ENCODE assay signal across 22 cellular contexts in the genomic region with DNA sequence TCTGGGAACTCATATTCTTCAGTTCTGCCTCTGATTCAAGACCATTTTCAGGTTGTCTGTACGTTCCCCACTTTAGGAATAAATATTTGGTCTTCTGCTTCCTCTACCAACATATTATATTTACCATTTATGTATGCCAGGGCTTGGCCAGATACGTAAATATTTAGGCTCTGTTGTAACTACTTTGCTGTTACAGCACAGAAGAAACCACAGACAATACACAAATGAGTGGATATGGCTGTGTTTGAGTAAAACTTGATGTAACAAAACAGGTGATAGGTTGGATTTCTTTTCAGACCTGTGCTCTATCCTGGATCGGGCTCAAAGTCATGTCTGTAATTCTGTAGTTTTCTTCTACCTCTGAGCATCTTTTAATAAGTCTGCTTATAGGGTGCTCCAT. TPM values are rescaled to one million over a fixed set of nuclear protein-coding genes. Genes with fewer than 3 reads are reported as not detected.
DNase-seq lines count a peak whose midpoint lies in the region; ATAC-seq and TF ChIP-seq lines count a peak whose summit lies in the region.
"Had no signal": no experiment of that assay in that cellular context is flagged by ENCODE, and none has a peak within 500 bp of the region (broad histone marks: within the 10 kb centered on the region; RNA-seq: fewer than 3 reads in every experiment).

No MANE protein-coding gene starts in this region.

- DNase-seq in activated naive CD4-positive, alpha-beta T cell treated with anti-CD3 and anti-CD28 coated beads, Interleukin-2, amount 10 ng/mL, durations not matched to agents 7 days and 5 days: no peak
- no peak for DNase-seq in activated naive CD4-positive, alpha-beta T cell treated with Interleukin-2 at 50 U/mL for 16 hours
- DNase-seq in activated CD4-positive, alpha-beta memory T cell treated with anti-CD3 and anti-CD28 coated beads for 36 hours: no peak
- DNase-seq in iris pigment epithelial cell (ENCODE audit: low read depth): peak; percentile 29
- no peak for DNase-seq in HEK293T (ENCODE audit: extremely low spot score)
- DNase-seq in H7: no peak
- DNase-seq in G401 (ENCODE audit: low spot score): no peak
- DNase-seq: activated CD4-positive, alpha-beta T cell treated with anti-CD3 and anti-CD28 coated beads for 48 hours; activated effector memory CD4-positive, alpha-beta T cell treated with Interleukin-2 at 50 U/mL for 16 hours; body of pancreas; Calu3; erythroblast; MG63; NCI-H187; NCI-H446 treated with DMSO at 0.1 percent for 48 hours; retina; SIG-M5 had no signal

- in situ Hi-C loops in G401 (cut with HindIII; ENCODE audit: low sequenced_read_pairs): no loop called here

- H3K27ac Mint-ChIP-seq in activated naive CD4-positive, alpha-beta T cell treated with anti-CD3 and anti-CD28 coated beads, Interleukin-2, amount 10 ng/mL, durations not matched to agents 7 days and 5 days: peak overlapping the region; percentile 14
- H3K27ac Mint-ChIP-seq in activated CD4-positive, alpha-beta memory T cell treated with anti-CD3 and anti-CD28 coated beads for 36 hours: peak overlapping the region; percentile 11
- H3K27ac Mint-ChIP-seq: dendritic cell treated with granulocyte-macrophage colony-stimulating factor and Interleukin-4, amounts not matched to agents 40 ng/mL and 50 ng/mL, for 4 days; T-helper 2 cell treated with Interferon-gamma antibody and Interleukin-4, amounts not matched to agents 5 μg/mL and 100 μg/mL, for 36 hours had no signal

- no peaks in the 10 kb centered on the region for H3K27me3 ChIP-seq in H7 (ENCODE audit: control insufficient read depth, insufficient read depth, low read length)
- H3K27me3 ChIP-seq: body of pancreas, MG63 had no signal

- H3K4me3 ChIP-seq in H7 (ENCODE audit: insufficient read depth, low read depth, low read length): no peak overlapping the region
- H3K4me3 ChIP-seq: body of pancreas, lung, MG63 had no signal

- no peaks in the 10 kb centered on the region; the same call in 1 of the 2 replicates for H3K36me3 ChIP-seq in H7 (replicated peaks; ENCODE audit: control insufficient read depth, insufficient read depth, low read length)

- POLR2A ChIA-PET in activated CD4-positive, alpha-beta memory T cell treated with anti-CD3 and anti-CD28 coated beads for 36 hours (lab: Charles Lee): interaction anchor here (0.6 kb wide), 1 partner anchor 407 kb away, joined by 3 read pairs; no protein-coding TSS in a partner anchor
- POLR2A ChIA-PET in HEK293T (lab: Yijun Ruan, JAX): no interaction called here

- intact Hi-C loops in activated CD4-positive, alpha-beta memory T cell treated with anti-CD3 and anti-CD28 coated beads for 36 hours (cut with micrococcal nuclease): no loop called here

- H3K9me3 Mint-ChIP-seq in activated naive CD4-positive, alpha-beta T cell treated with anti-CD3 and anti-CD28 coated beads, Interleukin-2, amount 10 ng/mL, durations not matched to agents 7 days and 5 days: no peaks in the 10 kb centered on the region
- H3K9me3 Mint-ChIP-seq in activated CD4-positive, alpha-beta memory T cell treated with anti-CD3 and anti-CD28 coated beads for 36 hours: no peaks in the 10 kb centered on the region
- H3K9me3 Mint-ChIP-seq: dendritic cell treated with granulocyte-macrophage colony-stimulating factor and Interleukin-4, amounts not matched to agents 40 ng/mL and 50 ng/mL, for 4 days; T-helper 2 cell treated with Interferon-gamma antibody and Interleukin-4, amounts not matched to agents 5 μg/mL and 100 μg/mL, for 36 hours had no signal

- no peak for ATAC-seq in HG03460 (IDR thresholded peaks at IDR 0.05; ENCODE audit: unreplicated experiment)
- ATAC-seq: body of pancreas, HepG2 had no signal

- H3K4me1 Mint-ChIP-seq in activated naive CD4-positive, alpha-beta T cell treated with anti-CD3 and anti-CD28 coated beads, Interleukin-2, amount 10 ng/mL, durations not matched to agents 7 days and 5 days: peaks cover 37% of the 10 kb centered on the region
- peaks cover 43% of the 10 kb centered on the region for H3K4me1 Mint-ChIP-seq in activated CD4-positive, alpha-beta memory T cell treated with anti-CD3 and anti-CD28 coated beads for 36 hours (ENCODE audit: low read depth)

- peaks cover 45% of the 10 kb centered on the region for H3K36me3 Mint-ChIP-seq in activated naive CD4-positive, alpha-beta T cell treated with anti-CD3 and anti-CD28 coated beads, Interleukin-2, amount 10 ng/mL, durations not matched to agents 7 days and 5 days
- peaks cover 26% of the 10 kb centered on the region for H3K36me3 Mint-ChIP-seq in activated CD4-positive, alpha-beta memory T cell treated with anti-CD3 and anti-CD28 coated beads for 36 hours

- H3K4me3 Mint-ChIP-seq in activated naive CD4-positive, alpha-beta T cell treated with anti-CD3 and anti-CD28 coated beads, Interleukin-2, amount 10 ng/mL, durations not matched to agents 7 days and 5 days: no peak overlapping the region
- no peak overlapping the region for H3K4me3 Mint-ChIP-seq in activated CD4-positive, alpha-beta memory T cell treated with anti-CD3 and anti-CD28 coated beads for 36 hours
- H3K4me3 Mint-ChIP-seq: dendritic cell treated with granulocyte-macrophage colony-stimulating factor and Interleukin-4, amounts not matched to agents 40 ng/mL and 50 ng/mL, for 4 days; T-helper 2 cell treated with Interferon-gamma antibody and Interleukin-4, amounts not matched to agents 5 μg/mL and 100 μg/mL, for 36 hours had no signal

- CTCF ChIA-PET in activated naive CD4-positive, alpha-beta T cell treated with anti-CD3 and anti-CD28 coated beads, Interleukin-2, amount 10 ng/mL, durations not matched to agents 7 days and 5 days (lab: Charles Lee): no interaction called here
- CTCF ChIA-PET in activated CD4-positive, alpha-beta memory T cell treated with anti-CD3 and anti-CD28 coated beads for 36 hours (lab: Charles Lee): interaction anchor here (0.6 to 1.5 kb wide), 3 partner anchors 289 to 425 kb away, joined by 4 to 6 read pairs (median 4); no protein-coding TSS in a partner anchor
- CTCF ChIA-PET in HEK293T (lab: Yijun Ruan, JAX): no interaction called here

- no peaks in the 10 kb centered on the region for H3K27me3 Mint-ChIP-seq in activated naive CD4-positive, alpha-beta T cell treated with anti-CD3 and anti-CD28 coated beads, Interleukin-2, amount 10 ng/mL, durations not matched to agents 7 days and 5 days
- H3K27me3 Mint-ChIP-seq in activated CD4-positive, alpha-beta memory T cell treated with anti-CD3 and anti-CD28 coated beads for 36 hours: no peaks in the 10 kb centered on the region
- H3K27me3 Mint-ChIP-seq: dendritic cell treated with granulocyte-macrophage colony-stimulating factor and Interleukin-4, amounts not matched to agents 40 ng/mL and 50 ng/mL, for 4 days had no signal

TF ChIP-seq in HEK293T, 16 proteins besides CTCF, POLR2A, EP300 and RAD21:
- TF ChIP-seq TARDBP (IDR thresholded peaks at IDR 0.05) (no peak), FOXM1 (IDR thresholded peaks at IDR 0.05; ENCODE audit: borderline replicate concordance) (no peak), SP1 (IDR thresholded peaks at IDR 0.05) (no peak), BHLHE40 (IDR thresholded peaks at IDR 0.05; ENCODE audit: borderline replicate concordance) (no peak), SUZ12 (IDR thresholded peaks at IDR 0.05) (no peak), ZNF384 (IDR thresholded peaks at IDR 0.05) (no peak), FOXK2 (IDR thresholded peaks at IDR 0.05) (no peak), HDGF (IDR thresholded peaks at IDR 0.05; ENCODE audit: borderline replicate concordance) (no peak), CTBP1 (IDR thresholded peaks at IDR 0.05; ENCODE audit: borderline replicate concordance) (no peak), ARNT (IDR thresholded peaks at IDR 0.05) (no peak), LEF1 (IDR thresholded peaks at IDR 0.05; ENCODE audit: borderline replicate concordance) (no peak), ELF4 (IDR thresholded peaks at IDR 0.05) (no peak), NFRKB (IDR thresholded peaks at IDR 0.05) (no peak)
- TF ChIP-seq, protein P1, sequence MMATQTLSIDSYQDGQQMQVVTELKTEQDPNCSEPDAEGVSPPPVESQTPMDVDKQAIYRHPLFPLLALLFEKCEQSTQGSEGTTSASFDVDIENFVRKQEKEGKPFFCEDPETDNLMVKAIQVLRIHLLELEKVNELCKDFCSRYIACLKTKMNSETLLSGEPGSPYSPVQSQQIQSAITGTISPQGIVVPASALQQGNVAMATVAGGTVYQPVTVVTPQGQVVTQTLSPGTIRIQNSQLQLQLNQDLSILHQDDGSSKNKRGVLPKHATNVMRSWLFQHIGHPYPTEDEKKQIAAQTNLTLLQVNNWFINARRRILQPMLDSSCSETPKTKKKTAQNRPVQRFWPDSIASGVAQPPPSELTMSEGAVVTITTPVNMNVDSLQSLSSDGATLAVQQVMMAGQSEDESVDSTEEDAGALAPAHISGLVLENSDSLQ (IDR thresholded peaks at IDR 0.05): no peak

RNA-seq across cellular contexts. Expression of a gene that starts 37.5 kb away (rescaled TPM):
- total RNA-seq in activated CD4-positive, alpha-beta memory T cell treated with anti-CD3 and anti-CD28 coated beads for 36 hours: 100 to 1,000 TPM; 211 to 213 TPM
- total RNA-seq in H7 (2014; rRNA removed; shearing (Covaris generic)): 89.3 and 103 TPM in 2 replicates
- 97.5 and 103 TPM in 2 replicates for total RNA-seq in G401 (2014; rRNA removed; shearing (Covaris generic))

RNA-seq across cellular contexts. Expression of a gene that starts 38.6 kb away (rescaled TPM):
- 100 to 1,000 TPM; 128 TPM for total RNA-seq in activated CD4-positive, alpha-beta memory T cell treated with anti-CD3 and anti-CD28 coated beads for 36 hours
- 141 and 160 TPM in 2 replicates for total RNA-seq in H7 (2014; rRNA removed; shearing (Covaris generic))
- total RNA-seq in G401 (2014; rRNA removed; shearing (Covaris generic)): 58.3 and 145 TPM in 2 replicates
